ENCODE assay signal across 29 cellular contexts in genomic region chr12:77895699-77896098, GRCh38.
"Had no signal": no experiment of that assay in that cellular context is flagged by ENCODE, and none has a peak within 500 bp of the region (broad histone marks: within the 10 kb centered on the region; RNA-seq: fewer than 3 reads in every experiment).

No MANE protein-coding gene starts in this region.

- H3K36me3 ChIP-seq: brain microvascular endothelial cell, colonic mucosa, Peyer's patch, SJSA1 had no signal

- H3K4me1 ChIP-seq: SJSA1 had no signal

- H3K27ac ChIP-seq: brain microvascular endothelial cell, colonic mucosa, KMS-11, Peyer's patch, SJSA1 had no signal

- H3K9me3 ChIP-seq: colonic mucosa, Peyer's patch, SJSA1 had no signal

- DNase-seq: activated CD4-positive, alpha-beta memory T cell treated with anti-CD3 and anti-CD28 coated beads for 36 hours; activated CD4-positive, alpha-beta T cell treated with anti-CD3 and anti-CD28 coated beads for 36 hours; activated CD4-positive, alpha-beta T cell treated with anti-CD3 and anti-CD28 coated beads, Interleukin-2, amount 50 U/mL, for 1 hour; activated CD8-positive, alpha-beta memory T cell treated with anti-CD3 and anti-CD28 coated beads, Interleukin-2, amount 50 U/mL, for 4 hours; activated gamma-delta T cell treated with Interleukin-2 at 50 U/mL for 16 hours; activated naive CD4-positive, alpha-beta T cell treated with anti-CD3 and anti-CD28 coated beads for 36 hours; activated T-cell treated with anti-CD3 and anti-CD28 coated beads for 4 hours; activated T-cell treated with anti-CD3 and anti-CD28 coated beads, Interleukin-2, amount 50 U/mL, for 4 hours; anterior cingulate cortex; brain microvascular endothelial cell; central memory CD4-positive, alpha-beta T cell; colonic mucosa; NCI-H1105; NCI-H1417 treated with DMSO at 0.1 percent for 48 hours; NCI-H1694 treated with DMSO at 0.1 percent for 48 hours; NCI-H2029; NCI-H345; NCI-H524 treated with DMSO at 0.1 percent for 48 hours; NK-92 treated with Interleukin-12 subunit alpha and Interleukin-12 subunit beta, amount 100 ng/mL, for 24 hours; PC-3; Peyer's patch; RPMI8226; SHP77 treated with DMSO at 0.1 percent for 48 hours; SW 1271; T-helper 1 cell; T-helper 2 cell; T-helper 9 cell had no signal

- H3K4me2 ChIP-seq: KMS-11 had no signal

- H3K27me3 ChIP-seq: brain microvascular endothelial cell, colonic mucosa, Peyer's patch, SJSA1 had no signal

- H3K4me3 ChIP-seq: colonic mucosa, Peyer's patch, SJSA1 had no signal
